Comparison of ENCODE assay signal across 1 cellular context in genomic region chr10:110802551-110803238, GRCh38.
TF ChIP-seq lines count a peak whose summit lies in the region.

No MANE protein-coding gene starts in this region.

TF ChIP-seq in HEK293, 187 proteins besides CTCF, POLR2A, EP300 and RAD21 (continued from another document and continues in another):
- TF ChIP-seq ZNF677 (tag by site-specific recombination; IDR thresholded peaks at IDR 0.05) (no peak), ZFP41 (tag by site-specific recombination; IDR thresholded peaks at IDR 0.05; ENCODE audit: borderline replicate concordance) (no peak), SP3 (tag by site-specific recombination; IDR thresholded peaks at IDR 0.05) (0 out of 2 replicates have a peak, but pooled peaks have one; percentile 27), ATF2 (tag by site-specific recombination; IDR thresholded peaks at IDR 0.05; ENCODE audit: low read depth) (peak; percentile 84), OVOL3 (tag by site-specific recombination; IDR thresholded peaks at IDR 0.05) (no peak), ZNF529 (tag by site-specific recombination; IDR thresholded peaks at IDR 0.05; ENCODE audit: insufficient replicate concordance) (no peak), IKZF3 (tag by site-specific recombination; IDR thresholded peaks at IDR 0.05) (peak; percentile 97), ZNF311 (tag by site-specific recombination; IDR thresholded peaks at IDR 0.05; ENCODE audit: borderline replicate concordance) (no peak), ZFP3 (tag by site-specific recombination; IDR thresholded peaks at IDR 0.05; ENCODE audit: low read depth) (no peak), ZNF48 (tag by site-specific recombination; IDR thresholded peaks at IDR 0.05) (no peak), ZNF23 (tag by site-specific recombination; IDR thresholded peaks at IDR 0.05; ENCODE audit: borderline replicate concordance) (no peak), ZEB2 (tag by site-specific recombination; IDR thresholded peaks at IDR 0.05) (peak; percentile 84), GLIS1 (tag by site-specific recombination; IDR thresholded peaks at IDR 0.05) (peak; percentile 91), ZBTB8A (tag by site-specific recombination; IDR thresholded peaks at IDR 0.05) (peak; percentile 40; the same call in 1 of the 2 replicates), ZNF416 (tag by site-specific recombination; IDR thresholded peaks at IDR 0.05) (no peak), ZNF18 (tag by site-specific recombination; IDR thresholded peaks at IDR 0.05) (0 out of 2 replicates have a peak, but pooled peaks have one; percentile 32), ZNF146 (tag by site-specific recombination; IDR thresholded peaks at IDR 0.05) (no peak), ZNF24 (tag by site-specific recombination; IDR thresholded peaks at IDR 0.05) (peak; percentile 81; the same call in 1 of the 2 replicates), ZNF558 (tag by site-specific recombination; IDR thresholded peaks at IDR 0.05) (peak; percentile 13; the same call in 1 of the 2 replicates), ZNF16 (tag by site-specific recombination; IDR thresholded peaks at IDR 0.05; ENCODE audit: low read depth) (no peak), ZIC2 (tag by site-specific recombination; IDR thresholded peaks at IDR 0.05) (peak; percentile 53; the same call in 1 of the 2 replicates), ZNF169 (tag by site-specific recombination; IDR thresholded peaks at IDR 0.05) (no peak), FEZF1 (tag by site-specific recombination; IDR thresholded peaks at IDR 0.05) (peak; percentile 58), ZNF626 (tag by site-specific recombination; IDR thresholded peaks at IDR 0.05) (no peak), WT1 (tag by site-specific recombination; IDR thresholded peaks at IDR 0.05) (0 out of 2 replicates have a peak, but pooled peaks have one; percentile 55), PRDM1 (tag by site-specific recombination; IDR thresholded peaks at IDR 0.05) (no peak), ZNF664 (tag by site-specific recombination; IDR thresholded peaks at IDR 0.05) (peak; percentile 80), BCL11B (tag by site-specific recombination; IDR thresholded peaks at IDR 0.05; ENCODE audit: low read depth) (no peak), EGR2 (tag by site-specific recombination; IDR thresholded peaks at IDR 0.05; ENCODE audit: low read depth) (peak; percentile 90), TSHZ1 (tag by site-specific recombination; IDR thresholded peaks at IDR 0.05; ENCODE audit: borderline replicate concordance) (peak; percentile 38; the same call in 1 of the 2 replicates), ZFP69B (tag by site-specific recombination; IDR thresholded peaks at IDR 0.05) (peak; percentile 75), ZBTB48 (tag by site-specific recombination; IDR thresholded peaks at IDR 0.05) (no peak), MZF1 (tag by site-specific recombination; IDR thresholded peaks at IDR 0.05; ENCODE audit: borderline replicate concordance) (peak; percentile 73; the same call in 1 of the 2 replicates), ZBTB7A (tag by site-specific recombination; IDR thresholded peaks at IDR 0.05; ENCODE audit: low read depth) (no peak), ZNF548 (tag by site-specific recombination; IDR thresholded peaks at IDR 0.05) (no peak), AEBP2 (tag by site-specific recombination; IDR thresholded peaks at IDR 0.05; ENCODE audit: borderline replicate concordance) (no peak), TCF7L2 (IDR thresholded peaks at IDR 0.05; ENCODE audit: borderline replicate concordance, low read depth, low read length) (no peak), ZNF791 (tag by site-specific recombination; IDR thresholded peaks at IDR 0.05) (no peak)
- TF ChIP-seq, protein P1, sequence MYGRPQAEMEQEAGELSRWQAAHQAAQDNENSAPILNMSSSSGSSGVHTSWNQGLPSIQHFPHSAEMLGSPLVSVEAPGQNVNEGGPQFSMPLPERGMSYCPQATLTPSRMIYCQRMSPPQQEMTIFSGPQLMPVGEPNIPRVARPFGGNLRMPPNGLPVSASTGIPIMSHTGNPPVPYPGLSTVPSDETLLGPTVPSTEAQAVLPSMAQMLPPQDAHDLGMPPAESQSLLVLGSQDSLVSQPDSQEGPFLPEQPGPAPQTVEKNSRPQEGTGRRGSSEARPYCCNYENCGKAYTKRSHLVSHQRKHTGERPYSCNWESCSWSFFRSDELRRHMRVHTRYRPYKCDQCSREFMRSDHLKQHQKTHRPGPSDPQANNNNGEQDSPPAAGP (tag by site-specific recombination; IDR thresholded peaks at IDR 0.05): 0 out of 2 replicates have a peak, but pooled peaks have one; percentile 58
- TF ChIP-seq, protein P2, sequence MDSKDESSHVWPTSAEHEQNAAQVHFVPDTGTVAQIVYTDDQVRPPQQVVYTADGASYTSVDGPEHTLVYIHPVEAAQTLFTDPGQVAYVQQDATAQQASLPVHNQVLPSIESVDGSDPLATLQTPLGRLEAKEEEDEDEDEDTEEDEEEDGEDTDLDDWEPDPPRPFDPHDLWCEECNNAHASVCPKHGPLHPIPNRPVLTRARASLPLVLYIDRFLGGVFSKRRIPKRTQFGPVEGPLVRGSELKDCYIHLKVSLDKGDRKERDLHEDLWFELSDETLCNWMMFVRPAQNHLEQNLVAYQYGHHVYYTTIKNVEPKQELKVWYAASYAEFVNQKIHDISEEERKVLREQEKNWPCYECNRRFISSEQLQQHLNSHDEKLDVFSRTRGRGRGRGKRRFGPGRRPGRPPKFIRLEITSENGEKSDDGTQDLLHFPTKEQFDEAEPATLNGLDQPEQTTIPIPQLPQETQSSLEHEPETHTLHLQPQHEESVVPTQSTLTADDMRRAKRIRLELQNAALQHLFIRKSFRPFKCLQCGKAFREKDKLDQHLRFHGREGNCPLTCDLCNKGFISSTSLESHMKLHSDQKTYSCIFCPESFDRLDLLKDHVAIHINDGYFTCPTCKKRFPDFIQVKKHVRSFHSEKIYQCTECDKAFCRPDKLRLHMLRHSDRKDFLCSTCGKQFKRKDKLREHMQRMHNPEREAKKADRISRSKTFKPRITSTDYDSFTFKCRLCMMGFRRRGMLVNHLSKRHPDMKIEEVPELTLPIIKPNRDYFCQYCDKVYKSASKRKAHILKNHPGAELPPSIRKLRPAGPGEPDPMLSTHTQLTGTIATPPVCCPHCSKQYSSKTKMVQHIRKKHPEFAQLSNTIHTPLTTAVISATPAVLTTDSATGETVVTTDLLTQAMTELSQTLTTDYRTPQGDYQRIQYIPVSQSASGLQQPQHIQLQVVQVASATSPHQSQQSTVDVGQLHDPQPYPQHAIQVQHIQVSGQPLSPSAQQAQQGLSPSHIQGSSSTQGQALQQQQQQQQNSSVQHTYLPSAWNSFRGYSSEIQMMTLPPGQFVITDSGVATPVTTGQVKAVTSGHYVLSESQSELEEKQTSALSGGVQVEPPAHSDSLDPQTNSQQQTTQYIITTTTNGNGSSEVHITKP (tag by site-specific recombination; IDR thresholded peaks at IDR 0.05): no peak
- TF ChIP-seq, protein P3, sequence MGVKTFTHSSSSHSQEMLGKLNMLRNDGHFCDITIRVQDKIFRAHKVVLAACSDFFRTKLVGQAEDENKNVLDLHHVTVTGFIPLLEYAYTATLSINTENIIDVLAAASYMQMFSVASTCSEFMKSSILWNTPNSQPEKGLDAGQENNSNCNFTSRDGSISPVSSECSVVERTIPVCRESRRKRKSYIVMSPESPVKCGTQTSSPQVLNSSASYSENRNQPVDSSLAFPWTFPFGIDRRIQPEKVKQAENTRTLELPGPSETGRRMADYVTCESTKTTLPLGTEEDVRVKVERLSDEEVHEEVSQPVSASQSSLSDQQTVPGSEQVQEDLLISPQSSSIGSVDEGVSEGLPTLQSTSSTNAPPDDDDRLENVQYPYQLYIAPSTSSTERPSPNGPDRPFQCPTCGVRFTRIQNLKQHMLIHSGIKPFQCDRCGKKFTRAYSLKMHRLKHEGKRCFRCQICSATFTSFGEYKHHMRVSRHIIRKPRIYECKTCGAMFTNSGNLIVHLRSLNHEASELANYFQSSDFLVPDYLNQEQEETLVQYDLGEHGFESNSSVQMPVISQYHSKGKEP (tag by site-specific recombination; IDR thresholded peaks at IDR 0.05): no peak
- TF ChIP-seq, protein P4, sequence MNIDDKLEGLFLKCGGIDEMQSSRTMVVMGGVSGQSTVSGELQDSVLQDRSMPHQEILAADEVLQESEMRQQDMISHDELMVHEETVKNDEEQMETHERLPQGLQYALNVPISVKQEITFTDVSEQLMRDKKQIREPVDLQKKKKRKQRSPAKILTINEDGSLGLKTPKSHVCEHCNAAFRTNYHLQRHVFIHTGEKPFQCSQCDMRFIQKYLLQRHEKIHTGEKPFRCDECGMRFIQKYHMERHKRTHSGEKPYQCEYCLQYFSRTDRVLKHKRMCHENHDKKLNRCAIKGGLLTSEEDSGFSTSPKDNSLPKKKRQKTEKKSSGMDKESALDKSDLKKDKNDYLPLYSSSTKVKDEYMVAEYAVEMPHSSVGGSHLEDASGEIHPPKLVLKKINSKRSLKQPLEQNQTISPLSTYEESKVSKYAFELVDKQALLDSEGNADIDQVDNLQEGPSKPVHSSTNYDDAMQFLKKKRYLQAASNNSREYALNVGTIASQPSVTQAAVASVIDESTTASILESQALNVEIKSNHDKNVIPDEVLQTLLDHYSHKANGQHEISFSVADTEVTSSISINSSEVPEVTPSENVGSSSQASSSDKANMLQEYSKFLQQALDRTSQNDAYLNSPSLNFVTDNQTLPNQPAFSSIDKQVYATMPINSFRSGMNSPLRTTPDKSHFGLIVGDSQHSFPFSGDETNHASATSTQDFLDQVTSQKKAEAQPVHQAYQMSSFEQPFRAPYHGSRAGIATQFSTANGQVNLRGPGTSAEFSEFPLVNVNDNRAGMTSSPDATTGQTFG (tag by site-specific recombination; IDR thresholded peaks at IDR 0.05; ENCODE audit: borderline replicate concordance): no peak
- TF ChIP-seq, protein P5, sequence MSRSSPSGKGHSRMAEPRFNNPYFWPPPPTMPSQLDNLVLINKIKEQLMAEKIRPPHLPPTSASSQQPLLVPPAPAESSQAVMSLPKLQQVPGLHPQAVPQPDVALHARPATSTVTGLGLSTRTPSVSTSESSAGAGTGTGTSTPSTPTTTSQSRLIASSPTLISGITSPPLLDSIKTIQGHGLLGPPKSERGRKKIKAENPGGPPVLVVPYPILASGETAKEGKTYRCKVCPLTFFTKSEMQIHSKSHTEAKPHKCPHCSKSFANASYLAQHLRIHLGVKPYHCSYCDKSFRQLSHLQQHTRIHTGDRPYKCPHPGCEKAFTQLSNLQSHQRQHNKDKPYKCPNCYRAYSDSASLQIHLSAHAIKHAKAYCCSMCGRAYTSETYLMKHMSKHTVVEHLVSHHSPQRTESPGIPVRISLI (tag by site-specific recombination; IDR thresholded peaks at IDR 0.05): 0 out of 2 replicates have a peak, but pooled peaks have one; percentile 53
